29 cellular contexts compared by ENCODE assay signal in genomic region chr2:179550849-179551248, GRCh38.
"Had no signal": no experiment of that assay in that cellular context is flagged by ENCODE, and none has a peak within 500 bp of the region (broad histone marks: within the 10 kb centered on the region; RNA-seq: fewer than 3 reads in every experiment).

No MANE protein-coding gene starts in this region.

- H3K4me2 ChIP-seq: smooth muscle cell had no signal

- H3K4me3 Mint-ChIP-seq: dendritic cell treated with granulocyte-macrophage colony-stimulating factor and Interleukin-4, amounts not matched to agents 40 ng/mL and 50 ng/mL, for 4 days; memory B cell; natural killer cell; type B pancreatic cell had no signal

- H3K27ac Mint-ChIP-seq: dendritic cell treated with granulocyte-macrophage colony-stimulating factor and Interleukin-4, amounts not matched to agents 40 ng/mL and 50 ng/mL, for 4 days; memory B cell; natural killer cell; progenitor cell of endocrine pancreas; type B pancreatic cell had no signal

- ATAC-seq: foreskin keratinocyte, gastroesophageal sphincter, heart right ventricle, natural killer cell, sciatic nerve had no signal

- H3K79me2 ChIP-seq: parathyroid adenoma had no signal

- H3K9ac ChIP-seq: parathyroid adenoma had no signal

- H3K4me1 Mint-ChIP-seq: memory B cell, natural killer cell had no signal

- H3K4me1 ChIP-seq: esophagus muscularis mucosa, foreskin keratinocyte, gastroesophageal sphincter, parathyroid adenoma, testis, tibial artery had no signal

- H3K27me3 ChIP-seq: esophagus muscularis mucosa, foreskin keratinocyte, gastroesophageal sphincter, neutrophil, stomach, testis, tibial artery had no signal

- DNase-seq: cerebellar nuclear complex; effector CD8-positive, alpha-beta T cell; foreskin keratinocyte; glutamatergic neuron; heart right ventricle; hippocampal formation; natural killer cell; stimulated activated CD4-positive, alpha-beta T cell treated with anti-CD3 and anti-CD28 coated beads, Interleukin-12 subunit alpha, Interleukin-12 subunit beta, amount 100 ng/mL, for 4 hours; stimulated activated CD4-positive, alpha-beta T cell treated with anti-CD3 and anti-CD28 coated beads, Interleukin-1b, Interleukin-23, amount 100 ng/mL, for 48 hours; stimulated activated CD4-positive, alpha-beta T cell treated with anti-CD3 and anti-CD28 coated beads, Interleukin-4, amount 100 ng/mL, for 1 hour; stimulated activated CD8-positive, alpha-beta memory T cell treated with anti-CD3 and anti-CD28 coated beads, Interleukin-4, amount 100 ng/mL, for 48 hours; stimulated activated naive CD4-positive, alpha-beta T cell treated with Interleukin-2 at 50 U/mL for 16 hours; stomach; testis; tibial artery had no signal

- H3K36me3 Mint-ChIP-seq: memory B cell, natural killer cell, type B pancreatic cell had no signal

- H3K9me3 Mint-ChIP-seq: dendritic cell treated with granulocyte-macrophage colony-stimulating factor and Interleukin-4, amounts not matched to agents 40 ng/mL and 50 ng/mL, for 4 days; type B pancreatic cell had no signal

- H2AFZ ChIP-seq: parathyroid adenoma had no signal

- H3K4me3 ChIP-seq: esophagus muscularis mucosa, gastroesophageal sphincter, heart right ventricle, lung, smooth muscle cell, stomach, testis, tibial artery had no signal

- H3K9me3 ChIP-seq: esophagus muscularis mucosa, gastroesophageal sphincter, neutrophil, stomach, testis, tibial artery had no signal

- H3K36me3 ChIP-seq: esophagus muscularis mucosa, gastroesophageal sphincter, heart right ventricle, neutrophil, stomach, tibial artery had no signal

- H3K27ac ChIP-seq: esophagus muscularis mucosa, foreskin keratinocyte, gastroesophageal sphincter, heart right ventricle, neutrophil, parathyroid adenoma, stomach, testis, tibial artery had no signal

- H3K27me3 Mint-ChIP-seq: dendritic cell treated with granulocyte-macrophage colony-stimulating factor and Interleukin-4, amounts not matched to agents 40 ng/mL and 50 ng/mL, for 4 days; memory B cell; progenitor cell of endocrine pancreas; type B pancreatic cell had no signal

- FAIRE-seq: colon, endothelial cell of umbilical vein, keratinocyte had no signal
